In genomic region chr5:172433071-172433470, GRCh38 we compare ENCODE assay signal across 22 cellular contexts.
"Had no signal": no experiment of that assay in that cellular context is flagged by ENCODE, and none has a peak within 500 bp of the region (broad histone marks: within the 10 kb centered on the region; RNA-seq: fewer than 3 reads in every experiment).

No MANE protein-coding gene starts in this region.

- H3K27me3 ChIP-seq: heart left ventricle, left lung, pancreas, sigmoid colon, suprapubic skin, tibial artery had no signal

- FAIRE-seq: pancreas, small intestine had no signal

- H3K4me1 ChIP-seq: prostate gland had no signal

- H3K27ac ChIP-seq: left lung, lower lobe of right lung, pancreas, prostate gland, spleen, suprapubic skin, thoracic aorta, tibial artery had no signal

- H3K36me3 ChIP-seq: heart left ventricle, lower lobe of right lung, pancreas, prostate gland, sigmoid colon, spleen, suprapubic skin, thoracic aorta had no signal

- H3K4me3 ChIP-seq: heart left ventricle, left lung, lower lobe of right lung, pancreas, prostate gland, sigmoid colon, spleen, suprapubic skin, thoracic aorta, tibial artery had no signal

- ATAC-seq: heart left ventricle; left cardiac atrium; left lung; lower lobe of right lung; naive thymus-derived CD8-positive, alpha-beta T cell; pancreas; right cardiac atrium; stimulated activated effector memory CD8-positive, alpha-beta T cell treated with anti-CD3 and anti-CD28 coated beads, Interleukin-12 subunit alpha, Interleukin-12 subunit beta, amount 100 ng/mL, for 72 hours had no signal

- DNase-seq: islet precursor cell; left cardiac atrium; left lung; lower lobe of right lung; mammary epithelial cell; mesenchymal stem cell; naive thymus-derived CD8-positive, alpha-beta T cell; nucleus accumbens; pancreas; retina; right cardiac atrium; sigmoid colon; small intestine; spleen; stimulated activated CD4-positive, alpha-beta T cell treated with anti-CD3 and anti-CD28 coated beads, Interleukin-4, amount 100 ng/mL, for 24 hours; stimulated activated naive CD4-positive, alpha-beta T cell; tibial artery had no signal

- H3K9me3 ChIP-seq: heart left ventricle, left lung, lower lobe of right lung, pancreas, prostate gland, sigmoid colon, spleen, suprapubic skin, thoracic aorta, tibial artery had no signal
